In genomic region chr22:36104435-36104834, GRCh38 we compare ENCODE assay signal across 18 cellular contexts. TPM values are rescaled to one million over a fixed set of nuclear protein-coding genes. Genes with fewer than 3 reads are reported as not detected.
DNase-seq lines count a peak whose midpoint lies in the region; ATAC-seq, FAIRE-seq and TF ChIP-seq lines count a peak whose summit lies in the region.
"Had no signal": no experiment of that assay in that cellular context is flagged by ENCODE, and none has a peak within 500 bp of the region (broad histone marks: within the 10 kb centered on the region; RNA-seq: fewer than 3 reads in every experiment).

No MANE protein-coding gene starts in this region.

- H3K27ac Mint-ChIP-seq in WTC11 (no peak overlapping the region), endodermal cell (no peak overlapping the region)
- no peak overlapping the region for H3K27ac Mint-ChIP-seq in activated naive CD8-positive, alpha-beta T cell treated with anti-CD3 and anti-CD28 coated beads, Interleukin-2, amount 50 U/mL, for 24 hours

- H3K36me3 ChIP-seq in endodermal cell (ENCODE audit: control insufficient read depth, insufficient read depth, low read length): no peaks in the 10 kb centered on the region
- H3K36me3 ChIP-seq in kidney (ENCODE audit: control insufficient read depth in 1 of 2, insufficient read depth in 2 of 2, low read length in 2 of 2): no peaks in the 10 kb centered on the region
- H3K36me3 ChIP-seq: BLaER1 treated with 17β-estradiol and CSF1 and Interleukin-3, amounts not matched to agents 10 nM and 100 nM had no signal

- peaks cover 4% of the 10 kb centered on the region for H3K9me3 ChIP-seq in endodermal cell (ENCODE audit: control insufficient read depth, low read length)
- H3K9me3 ChIP-seq in kidney (ENCODE audit: control insufficient read depth in 1 of 2, low read length in 2 of 2): no peaks in the 10 kb centered on the region

- DNase-seq in GM12864 (ENCODE audit: low read depth) (no peak), WTC11 (ENCODE audit: low spot score) (peak; percentile 45), endodermal cell (peak; percentile 66), kidney (peak; percentile 10), NCI-H146 (lab: John Stamatoyannopoulos, UW) (no peak), GM10266 (ENCODE audit: extremely low spot score) (no peak)
- no peak for DNase-seq in activated naive CD8-positive, alpha-beta T cell treated with anti-CD3 and anti-CD28 coated beads, Interleukin-2, amount 50 U/mL, for 24 hours
- DNase-seq: GF-D8, KG1, NCI-H1048, NCI-H1436 treated with DMSO at 0.1 percent for 48 hours, NCI-H2081, NCI-H748 treated with DMSO at 0.1 percent for 48 hours had no signal

- intact Hi-C loops in kidney (cut with DNase I): no loop called here

- no peaks in the 10 kb centered on the region for H3K27me3 ChIP-seq in endodermal cell (ENCODE audit: control insufficient read depth, insufficient read depth, low read length, poor library complexity, severe bottlenecking)
- H3K27me3 ChIP-seq: BLaER1 treated with 17β-estradiol and CSF1 and Interleukin-3, amounts not matched to agents 10 nM and 100 nM had no signal

- H3K36me3 Mint-ChIP-seq in WTC11 (0 out of 2 replicates have a peak, but pooled peaks cover 6% of the 10 kb centered on the region), endodermal cell (ENCODE audit: low read depth) (no peaks in the 10 kb centered on the region)
- no peaks in the 10 kb centered on the region for H3K36me3 Mint-ChIP-seq in activated naive CD8-positive, alpha-beta T cell treated with anti-CD3 and anti-CD28 coated beads, Interleukin-2, amount 50 U/mL, for 24 hours (ENCODE audit: low read depth)

- H3K4me1 Mint-ChIP-seq in WTC11 (no peaks in the 10 kb centered on the region; the same call in 1 of the 2 replicates), endodermal cell (no peaks in the 10 kb centered on the region)
- no peaks in the 10 kb centered on the region for H3K4me1 Mint-ChIP-seq in activated naive CD8-positive, alpha-beta T cell treated with anti-CD3 and anti-CD28 coated beads, Interleukin-2, amount 50 U/mL, for 24 hours

- 75 to 84% methylated on average over 8 to 9 of the region's 9 CpGs for WGBS in endodermal cell (ENCODE audit: insufficient coverage in 1 of 2, insufficient read length in 1 of 2), 2 experiments

- CTCF ChIA-PET in WTC11 (lab: Charles Lee): interaction anchor here (0.6 to 4.7 kb wide), 4 partner anchors 16 to 129 kb away, joined by 3 to 23 read pairs (median 4); no protein-coding TSS in a partner anchor

- H3K9me3 Mint-ChIP-seq in WTC11 (peaks cover 10% of the 10 kb centered on the region), endodermal cell (peaks cover 12% of the 10 kb centered on the region)
- H3K9me3 Mint-ChIP-seq in activated naive CD8-positive, alpha-beta T cell treated with anti-CD3 and anti-CD28 coated beads, Interleukin-2, amount 50 U/mL, for 24 hours: no peaks in the 10 kb centered on the region

- H3K4me1 ChIP-seq in endodermal cell (ENCODE audit: control insufficient read depth, insufficient read depth, low read length): no peaks in the 10 kb centered on the region
- no peaks in the 10 kb centered on the region for H3K4me1 ChIP-seq in kidney (ENCODE audit: control insufficient read depth in 1 of 2, insufficient read depth in 1 of 2, low read depth in 1 of 2, low read length in 2 of 2)

- POLR2A ChIA-PET in WTC11 (lab: Charles Lee): no interaction called here

- peak; percentile 61 for ATAC-seq in WTC11
- ATAC-seq in activated naive CD8-positive, alpha-beta T cell treated with anti-CD3 and anti-CD28 coated beads, Interleukin-2, amount 50 U/mL, for 24 hours: no peak
- ATAC-seq in GM18502 (IDR thresholded peaks at IDR 0.05; ENCODE audit: poor library complexity, unreplicated experiment): no peak
- ATAC-seq: PC-3 had no signal

- FAIRE-seq in kidney (lab: Jason Lieb, UNC): no peak
- FAIRE-seq: A204.1 had no signal

- H3K27ac ChIP-seq in endodermal cell (ENCODE audit: low read depth, low read length): no peak overlapping the region
- no peak overlapping the region for H3K27ac ChIP-seq in kidney (ENCODE audit: low read depth in 2 of 2, low read length in 2 of 2)
- H3K27ac ChIP-seq: BLaER1 treated with 17β-estradiol and CSF1 and Interleukin-3, amounts not matched to agents 10 nM and 100 nM; RWPE1 had no signal

- H3K4me3 Mint-ChIP-seq in WTC11 (no peak overlapping the region), endodermal cell (no peak overlapping the region)
- H3K4me3 Mint-ChIP-seq in activated naive CD8-positive, alpha-beta T cell treated with anti-CD3 and anti-CD28 coated beads, Interleukin-2, amount 50 U/mL, for 24 hours: no peak overlapping the region

- H3K4me3 ChIP-seq in GM12864 (ENCODE audit: low read depth, low read length) (no peak overlapping the region), endodermal cell (ENCODE audit: low read length) (no peak overlapping the region), kidney (ENCODE audit: low read length in 2 of 2) (no peak overlapping the region)
- H3K4me3 ChIP-seq: BLaER1 treated with 17β-estradiol and CSF1 and Interleukin-3, amounts not matched to agents 10 nM and 100 nM had no signal

- H3K9ac ChIP-seq in endodermal cell (ENCODE audit: extremely low read depth, low read length, poor library complexity, severe bottlenecking) (no peak overlapping the region), kidney (ENCODE audit: low read length in 2 of 2) (no peak overlapping the region)
- H3K9ac ChIP-seq: BLaER1 treated with 17β-estradiol and CSF1 and Interleukin-3, amounts not matched to agents 10 nM and 100 nM had no signal

- no peaks in the 10 kb centered on the region for H3K27me3 Mint-ChIP-seq in WTC11 (ENCODE audit: low read depth)
- H3K27me3 Mint-ChIP-seq in endodermal cell (ENCODE audit: insufficient read depth): peaks cover 4% of the 10 kb centered on the region
- peaks cover 6% of the 10 kb centered on the region for H3K27me3 Mint-ChIP-seq in activated naive CD8-positive, alpha-beta T cell treated with anti-CD3 and anti-CD28 coated beads, Interleukin-2, amount 50 U/mL, for 24 hours

- TF ChIP-seq CTCF in GM12864 (IDR thresholded peaks at IDR 0.05; ENCODE audit: low read depth, low read length, missing control alignments) (peak; percentile 31), WTC11 (IDR thresholded peaks at IDR 0.05) (peak; percentile 27; the same call in 1 of the 2 replicates), endodermal cell (conservative IDR thresholded peaks at IDR 0.05) (peak; percentile 56), kidney (IDR thresholded peaks at IDR 0.05; ENCODE audit: borderline replicate concordance, extremely low read depth, insufficient read depth) (no peak), GM10266 (IDR thresholded peaks at IDR 0.05; ENCODE audit: control insufficient read depth, insufficient read depth, low read depth, missing control alignments) (no peak)

TF ChIP-seq in WTC11, 78 proteins besides CTCF, POLR2A, EP300 and RAD21 (continues in another document):
- TF ChIP-seq CBFB (CRISPR knock-in tag; IDR thresholded peaks at IDR 0.05; ENCODE audit: low read depth) (no peak), E2F4 (CRISPR knock-in tag; IDR thresholded peaks at IDR 0.05; ENCODE audit: borderline replicate concordance, low read depth) (no peak), ZNF396 (CRISPR knock-in tag; IDR thresholded peaks at IDR 0.05; ENCODE audit: borderline replicate concordance) (no peak), HMGXB4 (CRISPR knock-in tag; IDR thresholded peaks at IDR 0.05) (no peak), CREB1 (CRISPR knock-in tag; IDR thresholded peaks at IDR 0.05) (no peak), GRHL2 (CRISPR knock-in tag; IDR thresholded peaks at IDR 0.05; ENCODE audit: insufficient replicate concordance, severe bottlenecking) (no peak), ZNF425 (CRISPR knock-in tag; conservative IDR thresholded peaks at IDR 0.05) (no peak)

RNA-seq across cellular contexts. Expression of gene APOL3, which starts 56.1 kb away (rescaled TPM):
- total RNA-seq in WTC11 (2021): 0.26 to 0.60 TPM (median 0.32 TPM) in 3 replicates
- 1 to 10 TPM in 1 of 2 donors, under 1 TPM in 1; 0.46 to 1.1 TPM for total RNA-seq in endodermal cell
- 0.36 TPM for polyA plus RNA-seq in endodermal cell (2013, experiment 1 of 2)
- 0.46 TPM for polyA plus RNA-seq in endodermal cell (2013, experiment 2 of 2)
- total RNA-seq in kidney: 43.7 TPM
- polyA plus RNA-seq in kidney (ENCODE audit: insufficient read depth, low read depth, low replicate concordance): 25.1 TPM
- total RNA-seq: PC-3 had no signal

Comparison
In these comparisons a context has a peak if more than half of its experiments do, and no peak if none do; other contexts are left out.
1. DNase-seq: peak in WTC11 (single experiment), endodermal cell (single experiment) and kidney (single experiment); none in GM12864 (single experiment), NCI-H146 (single experiment), activated naive CD8-positive, alpha-beta T cell treated with anti-CD3 and anti-CD28 coated beads, Interleukin-2, amount 50 U/mL, for 24 hours (single experiment) and GM10266 (single experiment).
2. CTCF ChIP-seq: peak in GM12864 (single experiment), WTC11 (single experiment) and endodermal cell (single experiment); none in kidney (single experiment) and GM10266 (single experiment).
3. RNA of gene APOL3, which starts 56.1 kb away (total RNA-seq): 43.7 TPM in kidney (single experiment); 0.46 to 1.1 TPM in endodermal cell and 0.26 to 0.60 TPM in WTC11; every median in the first group is over 10 times any median in the second.